ENCODE assay signal across 1 cellular context in the genomic region with DNA sequence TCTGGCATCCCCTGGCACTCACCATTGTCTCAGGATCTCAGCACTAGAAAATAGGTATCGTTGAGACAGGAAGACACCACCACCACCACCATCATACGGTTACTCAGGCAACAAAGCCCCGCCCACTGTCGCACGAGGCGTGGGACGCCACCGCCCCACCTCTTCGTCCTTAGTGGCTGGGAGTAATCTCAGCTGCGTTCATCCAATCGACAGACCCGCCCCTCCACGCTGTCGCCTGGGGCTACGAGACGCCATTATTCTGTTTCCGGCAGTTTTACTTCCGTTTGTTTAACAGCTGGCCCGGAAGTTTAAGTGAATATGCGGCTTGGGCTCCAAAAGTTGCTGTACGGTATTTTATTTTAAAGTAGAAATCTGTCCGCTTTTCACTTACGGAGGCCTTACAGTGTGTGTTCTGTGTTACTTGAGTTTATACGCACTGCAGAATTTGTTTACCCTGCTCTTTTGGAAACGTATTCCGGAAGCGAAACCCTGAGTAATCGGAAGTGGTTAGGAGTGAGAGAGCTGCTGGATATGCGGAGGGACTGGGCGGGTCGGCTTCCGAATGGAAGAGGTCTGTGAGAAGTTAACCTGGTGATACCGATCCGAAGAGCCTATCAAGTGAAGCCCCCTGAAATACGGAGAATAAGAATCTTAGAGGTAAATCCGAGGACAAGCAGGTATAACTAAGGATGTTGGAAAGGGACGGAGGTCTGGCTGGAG.
TF ChIP-seq lines count a peak whose summit lies in the region.

Gene BLZF1 (plus strand): TSS at position 510 of the 720 bp plus-strand sequence. CDS start 1,328 bp downstream, outside the sequence.
A gene with protein sequence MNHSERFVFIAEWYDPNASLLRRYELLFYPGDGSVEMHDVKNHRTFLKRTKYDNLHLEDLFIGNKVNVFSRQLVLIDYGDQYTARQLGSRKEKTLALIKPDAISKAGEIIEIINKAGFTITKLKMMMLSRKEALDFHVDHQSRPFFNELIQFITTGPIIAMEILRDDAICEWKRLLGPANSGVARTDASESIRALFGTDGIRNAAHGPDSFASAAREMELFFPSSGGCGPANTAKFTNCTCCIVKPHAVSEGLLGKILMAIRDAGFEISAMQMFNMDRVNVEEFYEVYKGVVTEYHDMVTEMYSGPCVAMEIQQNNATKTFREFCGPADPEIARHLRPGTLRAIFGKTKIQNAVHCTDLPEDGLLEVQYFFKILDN (minus strand): TSS at position 112 of the 720 bp plus-strand sequence. CDS start 87 bp downstream, at position 25.

TF ChIP-seq in HepG2, 621 proteins besides CTCF, POLR2A, EP300 and RAD21 (continued from another document and continues in another):
- TF ChIP-seq, protein P1, sequence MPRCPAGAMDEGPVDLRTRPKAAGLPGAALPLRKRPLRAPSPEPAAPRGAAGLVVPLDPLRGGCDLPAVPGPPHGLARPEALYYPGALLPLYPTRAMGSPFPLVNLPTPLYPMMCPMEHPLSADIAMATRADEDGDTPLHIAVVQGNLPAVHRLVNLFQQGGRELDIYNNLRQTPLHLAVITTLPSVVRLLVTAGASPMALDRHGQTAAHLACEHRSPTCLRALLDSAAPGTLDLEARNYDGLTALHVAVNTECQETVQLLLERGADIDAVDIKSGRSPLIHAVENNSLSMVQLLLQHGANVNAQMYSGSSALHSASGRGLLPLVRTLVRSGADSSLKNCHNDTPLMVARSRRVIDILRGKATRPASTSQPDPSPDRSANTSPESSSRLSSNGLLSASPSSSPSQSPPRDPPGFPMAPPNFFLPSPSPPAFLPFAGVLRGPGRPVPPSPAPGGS (CRISPR knock-in tag; IDR thresholded peaks at IDR 0.05), result 0 out of 2 replicates have a peak, but pooled peaks have one; percentile 63
- TF ChIP-seq MYPOP (CRISPR knock-in tag; IDR thresholded peaks at IDR 0.05) (no peak), ZBTB39 (CRISPR knock-in tag; IDR thresholded peaks at IDR 0.05) (no peak), PRMT3 (CRISPR knock-in tag; IDR thresholded peaks at IDR 0.05; ENCODE audit: borderline replicate concordance, low read depth) (no peak), ZNF761 (CRISPR knock-in tag; conservative IDR thresholded peaks at IDR 0.05) (no peak; the same call in 1 of the 2 replicates), SNAPC2 (CRISPR knock-in tag; IDR thresholded peaks at IDR 0.05) (no peak), EHMT2 (IDR thresholded peaks at IDR 0.05; ENCODE audit: borderline replicate concordance, low read depth, low read length) (peak; percentile 65; the same call in 1 of the 2 replicates), RFX3 (CRISPR knock-in tag; IDR thresholded peaks at IDR 0.05) (peak; percentile 91), PPARG (CRISPR knock-in tag; conservative IDR thresholded peaks at IDR 0.05) (no peak), ZBTB7B (CRISPR knock-in tag; IDR thresholded peaks at IDR 0.05) (0 out of 2 replicates have a peak, but pooled peaks have one; percentile 3), THAP8 (CRISPR knock-in tag; IDR thresholded peaks at IDR 0.05; ENCODE audit: borderline replicate concordance) (no peak), ZNF275 (CRISPR knock-in tag; IDR thresholded peaks at IDR 0.05; ENCODE audit: borderline replicate concordance) (no peak), DMTF1 (CRISPR knock-in tag; IDR thresholded peaks at IDR 0.05) (no peak), SOX5 (CRISPR knock-in tag; IDR thresholded peaks at IDR 0.05; ENCODE audit: borderline replicate concordance) (no peak; the same call in 1 of the 2 replicates), ELF4 (CRISPR knock-in tag; IDR thresholded peaks at IDR 0.05; ENCODE audit: borderline replicate concordance) (peak; percentile 32; the same call in 1 of the 2 replicates), ZFAT (CRISPR knock-in tag; conservative IDR thresholded peaks at IDR 0.05) (no peak), ZNF484 (CRISPR knock-in tag; IDR thresholded peaks at IDR 0.05; ENCODE audit: borderline replicate concordance, low read depth) (no peak), RFXANK (CRISPR knock-in tag; IDR thresholded peaks at IDR 0.05) (no peak), GFI1 (CRISPR knock-in tag; IDR thresholded peaks at IDR 0.05; ENCODE audit: borderline replicate concordance) (0 out of 2 replicates have a peak, but pooled peaks have one; percentile 31), PLRG1 (conservative IDR thresholded peaks at IDR 0.05) (no peak), POLR2AphosphoS5 (IDR thresholded peaks at IDR 0.05; ENCODE audit: low read depth, low read length) (peak; percentile 54), ATF4 (CRISPR knock-in tag; IDR thresholded peaks at IDR 0.05) (no peak), HDAC2 (CRISPR knock-in tag; IDR thresholded peaks at IDR 0.05) (no peak; the same call in 1 of the 2 replicates), ZSCAN21 (CRISPR knock-in tag; IDR thresholded peaks at IDR 0.05; ENCODE audit: borderline replicate concordance) (peak; percentile 25; the same call in 1 of the 2 replicates), NFIC (IDR thresholded peaks at IDR 0.05; ENCODE audit: low read length) (0 out of 2 replicates have a peak, but pooled peaks have one; percentile 13)
- TF ChIP-seq, protein P2, sequence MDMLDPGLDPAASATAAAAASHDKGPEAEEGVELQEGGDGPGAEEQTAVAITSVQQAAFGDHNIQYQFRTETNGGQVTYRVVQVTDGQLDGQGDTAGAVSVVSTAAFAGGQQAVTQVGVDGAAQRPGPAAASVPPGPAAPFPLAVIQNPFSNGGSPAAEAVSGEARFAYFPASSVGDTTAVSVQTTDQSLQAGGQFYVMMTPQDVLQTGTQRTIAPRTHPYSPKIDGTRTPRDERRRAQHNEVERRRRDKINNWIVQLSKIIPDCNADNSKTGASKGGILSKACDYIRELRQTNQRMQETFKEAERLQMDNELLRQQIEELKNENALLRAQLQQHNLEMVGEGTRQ (IDR thresholded peaks at IDR 0.05; ENCODE audit: low read depth, low read length), result no peak
- TF ChIP-seq, protein P2 (CRISPR knock-in tag; IDR thresholded peaks at IDR 0.05; ENCODE audit: borderline replicate concordance), result no peak
- TF ChIP-seq, protein P3, sequence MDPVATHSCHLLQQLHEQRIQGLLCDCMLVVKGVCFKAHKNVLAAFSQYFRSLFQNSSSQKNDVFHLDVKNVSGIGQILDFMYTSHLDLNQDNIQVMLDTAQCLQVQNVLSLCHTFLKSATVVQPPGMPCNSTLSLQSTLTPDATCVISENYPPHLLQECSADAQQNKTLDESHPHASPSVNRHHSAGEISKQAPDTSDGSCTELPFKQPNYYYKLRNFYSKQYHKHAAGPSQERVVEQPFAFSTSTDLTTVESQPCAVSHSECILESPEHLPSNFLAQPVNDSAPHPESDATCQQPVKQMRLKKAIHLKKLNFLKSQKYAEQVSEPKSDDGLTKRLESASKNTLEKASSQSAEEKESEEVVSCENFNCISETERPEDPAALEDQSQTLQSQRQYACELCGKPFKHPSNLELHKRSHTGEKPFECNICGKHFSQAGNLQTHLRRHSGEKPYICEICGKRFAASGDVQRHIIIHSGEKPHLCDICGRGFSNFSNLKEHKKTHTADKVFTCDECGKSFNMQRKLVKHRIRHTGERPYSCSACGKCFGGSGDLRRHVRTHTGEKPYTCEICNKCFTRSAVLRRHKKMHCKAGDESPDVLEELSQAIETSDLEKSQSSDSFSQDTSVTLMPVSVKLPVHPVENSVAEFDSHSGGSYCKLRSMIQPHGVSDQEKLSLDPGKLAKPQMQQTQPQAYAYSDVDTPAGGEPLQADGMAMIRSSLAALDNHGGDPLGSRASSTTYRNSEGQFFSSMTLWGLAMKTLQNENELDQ (CRISPR knock-in tag; IDR thresholded peaks at IDR 0.05; ENCODE audit: borderline replicate concordance), result no peak
- TF ChIP-seq, protein P4, sequence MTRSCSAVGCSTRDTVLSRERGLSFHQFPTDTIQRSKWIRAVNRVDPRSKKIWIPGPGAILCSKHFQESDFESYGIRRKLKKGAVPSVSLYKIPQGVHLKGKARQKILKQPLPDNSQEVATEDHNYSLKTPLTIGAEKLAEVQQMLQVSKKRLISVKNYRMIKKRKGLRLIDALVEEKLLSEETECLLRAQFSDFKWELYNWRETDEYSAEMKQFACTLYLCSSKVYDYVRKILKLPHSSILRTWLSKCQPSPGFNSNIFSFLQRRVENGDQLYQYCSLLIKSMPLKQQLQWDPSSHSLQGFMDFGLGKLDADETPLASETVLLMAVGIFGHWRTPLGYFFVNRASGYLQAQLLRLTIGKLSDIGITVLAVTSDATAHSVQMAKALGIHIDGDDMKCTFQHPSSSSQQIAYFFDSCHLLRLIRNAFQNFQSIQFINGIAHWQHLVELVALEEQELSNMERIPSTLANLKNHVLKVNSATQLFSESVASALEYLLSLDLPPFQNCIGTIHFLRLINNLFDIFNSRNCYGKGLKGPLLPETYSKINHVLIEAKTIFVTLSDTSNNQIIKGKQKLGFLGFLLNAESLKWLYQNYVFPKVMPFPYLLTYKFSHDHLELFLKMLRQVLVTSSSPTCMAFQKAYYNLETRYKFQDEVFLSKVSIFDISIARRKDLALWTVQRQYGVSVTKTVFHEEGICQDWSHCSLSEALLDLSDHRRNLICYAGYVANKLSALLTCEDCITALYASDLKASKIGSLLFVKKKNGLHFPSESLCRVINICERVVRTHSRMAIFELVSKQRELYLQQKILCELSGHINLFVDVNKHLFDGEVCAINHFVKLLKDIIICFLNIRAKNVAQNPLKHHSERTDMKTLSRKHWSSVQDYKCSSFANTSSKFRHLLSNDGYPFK (CRISPR knock-in tag; IDR thresholded peaks at IDR 0.05; ENCODE audit: borderline replicate concordance), result peak; percentile 38; the same call in 1 of the 2 replicates
- TF ChIP-seq, protein P5, sequence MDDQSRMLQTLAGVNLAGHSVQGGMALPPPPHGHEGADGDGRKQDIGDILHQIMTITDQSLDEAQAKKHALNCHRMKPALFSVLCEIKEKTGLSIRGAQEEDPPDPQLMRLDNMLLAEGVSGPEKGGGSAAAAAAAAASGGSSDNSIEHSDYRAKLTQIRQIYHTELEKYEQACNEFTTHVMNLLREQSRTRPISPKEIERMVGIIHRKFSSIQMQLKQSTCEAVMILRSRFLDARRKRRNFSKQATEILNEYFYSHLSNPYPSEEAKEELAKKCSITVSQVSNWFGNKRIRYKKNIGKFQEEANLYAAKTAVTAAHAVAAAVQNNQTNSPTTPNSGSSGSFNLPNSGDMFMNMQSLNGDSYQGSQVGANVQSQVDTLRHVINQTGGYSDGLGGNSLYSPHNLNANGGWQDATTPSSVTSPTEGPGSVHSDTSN (CRISPR knock-in tag; IDR thresholded peaks at IDR 0.05; ENCODE audit: borderline replicate concordance), result no peak
